2 cellular contexts compared by ENCODE assay signal in genomic region chr7:26181474-26182227, GRCh38.
TF ChIP-seq lines count a peak whose summit lies in the region.

No MANE protein-coding gene starts in this region.

TF ChIP-seq in SK-N-SH, 30 proteins besides CTCF, POLR2A, EP300 and RAD21:
- TF ChIP-seq TAF1 (IDR thresholded peaks at IDR 0.05; ENCODE audit: borderline replicate concordance, low read depth, low read length): no peak
- TF ChIP-seq CHD2 (IDR thresholded peaks at IDR 0.05; ENCODE audit: low read length, partially characterized antibody): no peak
- TF ChIP-seq, protein P1, sequence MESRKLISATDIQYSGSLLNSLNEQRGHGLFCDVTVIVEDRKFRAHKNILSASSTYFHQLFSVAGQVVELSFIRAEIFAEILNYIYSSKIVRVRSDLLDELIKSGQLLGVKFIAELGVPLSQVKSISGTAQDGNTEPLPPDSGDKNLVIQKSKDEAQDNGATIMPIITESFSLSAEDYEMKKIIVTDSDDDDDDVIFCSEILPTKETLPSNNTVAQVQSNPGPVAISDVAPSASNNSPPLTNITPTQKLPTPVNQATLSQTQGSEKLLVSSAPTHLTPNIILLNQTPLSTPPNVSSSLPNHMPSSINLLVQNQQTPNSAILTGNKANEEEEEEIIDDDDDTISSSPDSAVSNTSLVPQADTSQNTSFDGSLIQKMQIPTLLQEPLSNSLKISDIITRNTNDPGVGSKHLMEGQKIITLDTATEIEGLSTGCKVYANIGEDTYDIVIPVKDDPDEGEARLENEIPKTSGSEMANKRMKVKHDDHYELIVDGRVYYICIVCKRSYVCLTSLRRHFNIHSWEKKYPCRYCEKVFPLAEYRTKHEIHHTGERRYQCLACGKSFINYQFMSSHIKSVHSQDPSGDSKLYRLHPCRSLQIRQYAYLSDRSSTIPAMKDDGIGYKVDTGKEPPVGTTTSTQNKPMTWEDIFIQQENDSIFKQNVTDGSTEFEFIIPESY (IDR thresholded peaks at IDR 0.05; ENCODE audit: borderline replicate concordance, low read depth): peak; percentile 5; the same call in 1 of the 2 replicates
- TF ChIP-seq, protein P2, sequence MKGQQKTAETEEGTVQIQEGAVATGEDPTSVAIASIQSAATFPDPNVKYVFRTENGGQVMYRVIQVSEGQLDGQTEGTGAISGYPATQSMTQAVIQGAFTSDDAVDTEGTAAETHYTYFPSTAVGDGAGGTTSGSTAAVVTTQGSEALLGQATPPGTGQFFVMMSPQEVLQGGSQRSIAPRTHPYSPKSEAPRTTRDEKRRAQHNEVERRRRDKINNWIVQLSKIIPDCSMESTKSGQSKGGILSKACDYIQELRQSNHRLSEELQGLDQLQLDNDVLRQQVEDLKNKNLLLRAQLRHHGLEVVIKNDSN (IDR thresholded peaks at IDR 0.05; ENCODE audit: borderline replicate concordance, low read depth): no peak
TF ChIP-seq in SK-N-SH: peak in this region for 1.

TF ChIP-seq in SK-N-SH treated with all-trans-retinoic acid at 6 μM for 48 hours, 23 proteins besides CTCF, POLR2A, EP300 and RAD21:
- TF ChIP-seq ZNF8 (CRISPR knock-in tag; IDR thresholded peaks at IDR 0.05) (no peak), TOX (CRISPR knock-in tag; IDR thresholded peaks at IDR 0.05; ENCODE audit: borderline replicate concordance) (no peak), ZFP30 (CRISPR knock-in tag; IDR thresholded peaks at IDR 0.05) (no peak), POU6F1 (CRISPR knock-in tag; IDR thresholded peaks at IDR 0.05; ENCODE audit: borderline replicate concordance, low read depth) (no peak), TCF4 (CRISPR knock-in tag; IDR thresholded peaks at IDR 0.05; ENCODE audit: borderline replicate concordance) (no peak), ZFP3 (CRISPR knock-in tag; IDR thresholded peaks at IDR 0.05) (no peak), ZC3H10 (CRISPR knock-in tag; IDR thresholded peaks at IDR 0.05) (no peak), RARB (CRISPR knock-in tag; IDR thresholded peaks at IDR 0.05) (no peak), ZNF70 (CRISPR knock-in tag; IDR thresholded peaks at IDR 0.05) (no peak), CSDC2 (CRISPR knock-in tag; IDR thresholded peaks at IDR 0.05) (no peak)
- TF ChIP-seq, protein P3, sequence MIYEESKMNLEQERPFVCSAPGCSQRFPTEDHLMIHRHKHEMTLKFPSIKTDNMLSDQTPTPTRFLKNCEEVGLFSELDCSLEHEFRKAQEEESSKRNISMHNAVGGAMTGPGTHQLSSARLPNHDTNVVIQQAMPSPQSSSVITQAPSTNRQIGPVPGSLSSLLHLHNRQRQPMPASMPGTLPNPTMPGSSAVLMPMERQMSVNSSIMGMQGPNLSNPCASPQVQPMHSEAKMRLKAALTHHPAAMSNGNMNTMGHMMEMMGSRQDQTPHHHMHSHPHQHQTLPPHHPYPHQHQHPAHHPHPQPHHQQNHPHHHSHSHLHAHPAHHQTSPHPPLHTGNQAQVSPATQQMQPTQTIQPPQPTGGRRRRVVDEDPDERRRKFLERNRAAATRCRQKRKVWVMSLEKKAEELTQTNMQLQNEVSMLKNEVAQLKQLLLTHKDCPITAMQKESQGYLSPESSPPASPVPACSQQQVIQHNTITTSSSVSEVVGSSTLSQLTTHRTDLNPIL (CRISPR knock-in tag; IDR thresholded peaks at IDR 0.05; ENCODE audit: low read depth): no peak
- TF ChIP-seq, protein P4, sequence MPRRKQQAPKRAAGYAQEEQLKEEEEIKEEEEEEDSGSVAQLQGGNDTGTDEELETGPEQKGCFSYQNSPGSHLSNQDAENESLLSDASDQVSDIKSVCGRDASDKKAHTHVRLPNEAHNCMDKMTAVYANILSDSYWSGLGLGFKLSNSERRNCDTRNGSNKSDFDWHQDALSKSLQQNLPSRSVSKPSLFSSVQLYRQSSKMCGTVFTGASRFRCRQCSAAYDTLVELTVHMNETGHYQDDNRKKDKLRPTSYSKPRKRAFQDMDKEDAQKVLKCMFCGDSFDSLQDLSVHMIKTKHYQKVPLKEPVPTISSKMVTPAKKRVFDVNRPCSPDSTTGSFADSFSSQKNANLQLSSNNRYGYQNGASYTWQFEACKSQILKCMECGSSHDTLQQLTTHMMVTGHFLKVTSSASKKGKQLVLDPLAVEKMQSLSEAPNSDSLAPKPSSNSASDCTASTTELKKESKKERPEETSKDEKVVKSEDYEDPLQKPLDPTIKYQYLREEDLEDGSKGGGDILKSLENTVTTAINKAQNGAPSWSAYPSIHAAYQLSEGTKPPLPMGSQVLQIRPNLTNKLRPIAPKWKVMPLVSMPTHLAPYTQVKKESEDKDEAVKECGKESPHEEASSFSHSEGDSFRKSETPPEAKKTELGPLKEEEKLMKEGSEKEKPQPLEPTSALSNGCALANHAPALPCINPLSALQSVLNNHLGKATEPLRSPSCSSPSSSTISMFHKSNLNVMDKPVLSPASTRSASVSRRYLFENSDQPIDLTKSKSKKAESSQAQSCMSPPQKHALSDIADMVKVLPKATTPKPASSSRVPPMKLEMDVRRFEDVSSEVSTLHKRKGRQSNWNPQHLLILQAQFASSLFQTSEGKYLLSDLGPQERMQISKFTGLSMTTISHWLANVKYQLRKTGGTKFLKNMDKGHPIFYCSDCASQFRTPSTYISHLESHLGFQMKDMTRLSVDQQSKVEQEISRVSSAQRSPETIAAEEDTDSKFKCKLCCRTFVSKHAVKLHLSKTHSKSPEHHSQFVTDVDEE (CRISPR knock-in tag; IDR thresholded peaks at IDR 0.05): no peak
